Comparison of ENCODE assay signal across 14 cellular contexts in the genomic region with DNA sequence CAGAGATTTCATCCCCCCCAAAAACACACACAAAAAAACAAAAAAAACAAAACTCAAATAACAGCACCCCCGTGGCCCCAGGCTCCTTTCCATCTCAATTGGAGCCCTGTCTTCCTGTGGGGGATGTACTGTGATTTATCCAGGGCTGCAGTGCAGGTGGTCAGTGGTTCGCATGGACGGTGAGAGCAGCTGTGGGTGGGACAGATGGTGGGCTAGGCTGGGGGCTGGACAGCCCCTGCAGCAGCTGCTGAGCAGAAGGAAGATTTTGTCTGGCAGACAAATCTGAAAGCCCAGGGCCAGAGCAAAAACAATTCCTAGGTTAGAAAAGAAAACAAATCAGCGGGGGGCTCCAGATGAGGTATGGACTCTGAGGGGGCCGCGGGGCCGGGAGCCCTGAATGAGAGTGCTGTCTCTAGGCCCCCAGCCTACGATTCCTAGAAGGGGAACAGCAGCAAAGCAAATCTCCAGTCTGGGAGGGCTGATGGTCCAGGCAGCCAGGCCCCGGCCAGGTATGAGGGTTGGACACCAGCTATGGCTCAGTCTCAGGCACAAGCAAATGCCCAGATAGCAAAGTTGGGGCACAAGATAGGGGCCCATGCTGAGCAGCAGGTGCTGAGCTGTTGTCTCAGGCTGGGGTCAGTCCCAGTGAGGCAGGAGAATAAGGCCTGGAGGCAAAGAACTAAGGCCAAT. TPM values are rescaled to one million over a fixed set of nuclear protein-coding genes. Genes with fewer than 3 reads are reported as not detected.
DNase-seq lines count a peak whose midpoint lies in the region; ATAC-seq, FAIRE-seq and TF ChIP-seq lines count a peak whose summit lies in the region.
"Had no signal": no experiment of that assay in that cellular context is flagged by ENCODE, and none has a peak within 500 bp of the region (broad histone marks: within the 10 kb centered on the region; RNA-seq: fewer than 3 reads in every experiment).

No MANE protein-coding gene starts in this region.

- no peak for TF ChIP-seq EP300 in GM12878 (IDR thresholded peaks at IDR 0.05; ENCODE audit: borderline replicate concordance in 1 of 2, control insufficient read depth in 1 of 2, low read depth in 2 of 2, low read length in 2 of 2)

- H3K27me3 ChIP-seq in GM12878 (replicated peaks in 1 of 2; ENCODE audit: control insufficient read depth in 2 of 2, insufficient read depth in 2 of 2, low read length in 1 of 2), result no peaks in the 10 kb centered on the region
- H3K27me3 ChIP-seq in mesendoderm (ENCODE audit: insufficient read depth, low read length, poor library complexity), result no peaks in the 10 kb centered on the region
- no peaks in the 10 kb centered on the region for H3K27me3 ChIP-seq in small intestine (ENCODE audit: control insufficient read depth in 2 of 2, insufficient read depth in 2 of 2, low read length in 2 of 2)

- H3K4me1 ChIP-seq in HEK293 (ENCODE audit: control insufficient read depth, insufficient read depth, low read length) (peaks cover 8% of the 10 kb centered on the region), GM12878 (ENCODE audit: control insufficient read depth, insufficient read depth, low read length) (no peaks in the 10 kb centered on the region), mesendoderm (ENCODE audit: control insufficient read depth, low read depth, low read length) (no peaks in the 10 kb centered on the region), small intestine (ENCODE audit: control insufficient read depth in 2 of 2, insufficient read depth in 1 of 2, low read depth in 1 of 2, low read length in 1 of 2) (peaks cover 0 to 5% of the 10 kb centered on the region in 2 donors)

- no peaks in the 10 kb centered on the region for H3K36me3 Mint-ChIP-seq in stimulated activated effector memory CD8-positive, alpha-beta T cell treated with anti-CD3 and anti-CD28 coated beads, Interleukin-12 subunit alpha, Interleukin-12 subunit beta, amount 100 ng/mL, for 72 hours
- H3K36me3 Mint-ChIP-seq: CD14-positive monocyte had no signal

- no peak overlapping the region for H3K27ac Mint-ChIP-seq in stimulated activated effector memory CD8-positive, alpha-beta T cell treated with anti-CD3 and anti-CD28 coated beads, Interleukin-12 subunit alpha, Interleukin-12 subunit beta, amount 100 ng/mL, for 72 hours
- H3K27ac Mint-ChIP-seq: CD14-positive monocyte had no signal

- no peak for TF ChIP-seq RAD21 in GM12878 (IDR thresholded peaks at IDR 0.05; ENCODE audit: insufficient read depth, low read depth, low read length)

- no peaks in the 10 kb centered on the region for H3K9me3 Mint-ChIP-seq in stimulated activated effector memory CD8-positive, alpha-beta T cell treated with anti-CD3 and anti-CD28 coated beads, Interleukin-12 subunit alpha, Interleukin-12 subunit beta, amount 100 ng/mL, for 72 hours

- H4K5ac ChIP-seq in mesendoderm (ENCODE audit: low read length), result no peak overlapping the region

- H3K9ac ChIP-seq in GM12878 (ENCODE audit: control insufficient read depth, insufficient read depth, low read length) (no peak overlapping the region), mesendoderm (ENCODE audit: low read length) (no peak overlapping the region)

- no peak for TF ChIP-seq POLR2A in GM12878 (IDR thresholded peaks at IDR 0.05; ENCODE audit: low read depth, low read length)

- SMC1A ChIA-PET in GM12878 (lab: Charles Lee; ENCODE audit: uncharacterized antibody, unreplicated experiment), result interaction anchor here (0.6 to 5.8 kb wide), 3 partner anchors 14 to 113 kb away, joined by 3 to 76 read pairs (median 3); a partner anchor contains a TSS

- intact Hi-C loops in GM12878 (cut with micrococcal nuclease; ENCODE audit: unreplicated experiment), result loop anchor here (5.0 kb wide), 1 partner anchor 47 kb away; a partner anchor contains a TSS

- peak; percentile 57 for ATAC-seq in GM12878
- peak; percentile 31 for ATAC-seq in stimulated activated effector memory CD8-positive, alpha-beta T cell treated with anti-CD3 and anti-CD28 coated beads, Interleukin-12 subunit alpha, Interleukin-12 subunit beta, amount 100 ng/mL, for 72 hours
- no peak for ATAC-seq in GM19324 (IDR thresholded peaks at IDR 0.05; ENCODE audit: low FRiP score, unreplicated experiment)
- ATAC-seq in activated CD4-positive, CD25-positive, alpha-beta regulatory T cell treated with anti-CD3 and anti-CD28 coated beads, Interleukin-2, amount 50 U/mL, for 24 hours, result no peak

- no peak overlapping the region for H2BK15ac ChIP-seq in mesendoderm (replicated peaks; ENCODE audit: low read depth)

- no peaks in the 10 kb centered on the region for H3K4me1 Mint-ChIP-seq in stimulated activated effector memory CD8-positive, alpha-beta T cell treated with anti-CD3 and anti-CD28 coated beads, Interleukin-12 subunit alpha, Interleukin-12 subunit beta, amount 100 ng/mL, for 72 hours
- H3K4me1 Mint-ChIP-seq: CD14-positive monocyte had no signal

- H3K4me3 ChIP-seq in HEK293 (ENCODE audit: low read depth, low read length) (no peak overlapping the region), GM12878 (no peak overlapping the region), mesendoderm (ENCODE audit: low read length) (no peak overlapping the region), small intestine (ENCODE audit: low read depth in 1 of 2, low read length in 2 of 2) (no peak overlapping the region)

- H2BK5ac ChIP-seq in mesendoderm (ENCODE audit: low read length), result no peak overlapping the region

- DNase-seq in GM12878 (ENCODE audit: low read depth, low spot score), result no peak
- DNase-seq in mesendoderm, result no peak
- DNase-seq in stimulated activated effector memory CD8-positive, alpha-beta T cell treated with anti-CD3 and anti-CD28 coated beads, Interleukin-12 subunit alpha, Interleukin-12 subunit beta, amount 100 ng/mL, for 72 hours (ENCODE audit: low spot score in 2 of 2), result no peak
- no peak for DNase-seq in small intestine
- DNase-seq: AML-193, KBM-7, NCI-H146, NCI-H2081 treated with DMSO at 0.1 percent for 48 hours, NCI-H510A treated with DMSO at 0.1 percent for 48 hours, SHP77 had no signal

- no peak for TF ChIP-seq CTCF in HEK293 (tag by site-specific recombination; IDR thresholded peaks at IDR 0.05)
- no peak for TF ChIP-seq CTCF in GM12878 (IDR thresholded peaks at IDR 0.05 in 2 of 3, conservative IDR thresholded peaks at IDR 0.05 in 1 of 3; ENCODE audit: control insufficient read depth in 2 of 3, extremely low read depth in 1 of 3, insufficient read depth in 1 of 3, low read depth in 3 of 3, low read length in 3 of 3)

- RAD21 ChIA-PET in GM12878 (lab: Charles Lee; ENCODE audit: unreplicated experiment), result interaction anchor here (0.5 to 3.5 kb wide), 3 partner anchors 47 to 134 kb away, joined by 3 to 23 read pairs (median 12); a partner anchor contains a TSS

- no peak for FAIRE-seq in GM12878 (lab: Jason Lieb, UNC)
- FAIRE-seq in small intestine (lab: Jason Lieb, UNC), result no peak

- in situ Hi-C loops in GM12878 (cut with MboI), result no loop called here

- H3K18ac ChIP-seq in mesendoderm (ENCODE audit: low read length), result peak overlapping the region; percentile 14

- no peaks in the 10 kb centered on the region for H3K36me3 ChIP-seq in HEK293 (ENCODE audit: control insufficient read depth in 2 of 2, insufficient read depth in 1 of 2, low read length in 2 of 2)
- no peaks in the 10 kb centered on the region for H3K36me3 ChIP-seq in GM12878 (ENCODE audit: control insufficient read depth in 2 of 2, insufficient read depth in 2 of 2, low read length in 1 of 2)
- no peaks in the 10 kb centered on the region for H3K36me3 ChIP-seq in mesendoderm (ENCODE audit: control insufficient read depth, insufficient read depth, low read length)
- no peaks in the 10 kb centered on the region for H3K36me3 ChIP-seq in small intestine (ENCODE audit: control insufficient read depth in 2 of 2, insufficient read depth in 2 of 2, low read length in 2 of 2)

- no peak overlapping the region for H3K4ac ChIP-seq in mesendoderm (ENCODE audit: low read depth, low read length)

- no peak overlapping the region for H3K23ac ChIP-seq in mesendoderm (ENCODE audit: low read length)

- BruUV-seq in GM12878 (replicated peaks; lab: Mats Ljungman, UMichigan), result no TSS peak

- no peak overlapping the region for H3K56ac ChIP-seq in mesendoderm (ENCODE audit: low read length)

- H3K79me2 ChIP-seq in GM12878 (ENCODE audit: control insufficient read depth, insufficient read depth, low read length), result no peaks in the 10 kb centered on the region
- H3K79me2 ChIP-seq in mesendoderm (ENCODE audit: control insufficient read depth, insufficient read depth, low read length), result no peaks in the 10 kb centered on the region

- POLR2A ChIA-PET in HEK293 (lab: Yijun Ruan, JAX), result no interaction called here
- POLR2A ChIA-PET in GM12878 (lab: Charles Lee), result interaction anchor here (0.5 to 0.6 kb wide), 3 partner anchors 11 to 119 kb away, joined by 3 to 4 read pairs (median 4); no protein-coding TSS in a partner anchor

- no peaks in the 10 kb centered on the region for H3K9me3 ChIP-seq in HEK293 (ENCODE audit: control insufficient read depth, insufficient read depth, low read depth, low read length)
- no peaks in the 10 kb centered on the region for H3K9me3 ChIP-seq in GM12878 (replicated peaks; ENCODE audit: control insufficient read depth, insufficient read depth, low read length)
- H3K9me3 ChIP-seq in small intestine (ENCODE audit: control insufficient read depth, low read depth), result no peaks in the 10 kb centered on the region

- H2AFZ ChIP-seq in GM12878 (ENCODE audit: control insufficient read depth, low read depth, low read length), result no peak overlapping the region

- H3K27ac ChIP-seq in HEK293 (ENCODE audit: extremely low read depth, low read depth, low read length), result no peak overlapping the region
- H3K27ac ChIP-seq in GM12878 (ENCODE audit: control insufficient read depth, insufficient read depth), result no peak overlapping the region
- H3K27ac ChIP-seq in mesendoderm (ENCODE audit: low read depth, low read length), result no peak overlapping the region
- no peak overlapping the region for H3K27ac ChIP-seq in small intestine (ENCODE audit: low read depth in 1 of 2, low read length in 1 of 2)

- no peak overlapping the region for H2AK5ac ChIP-seq in mesendoderm (ENCODE audit: low read length)

- no peak overlapping the region for H2BK120ac ChIP-seq in mesendoderm (ENCODE audit: low read depth, low read length)

- no peak overlapping the region for H3K4me2 ChIP-seq in GM12878 (ENCODE audit: control insufficient read depth, insufficient read depth)
- no peak overlapping the region for H3K4me2 ChIP-seq in mesendoderm (ENCODE audit: low read length)

- no peaks in the 10 kb centered on the region for H3K79me1 ChIP-seq in mesendoderm (ENCODE audit: low read length)

- no peaks in the 10 kb centered on the region for H4K20me1 ChIP-seq in GM12878 (ENCODE audit: control insufficient read depth, insufficient read depth)

- no peak overlapping the region for H4K8ac ChIP-seq in mesendoderm (ENCODE audit: low read depth, low read length)

- H3K4me3 Mint-ChIP-seq in stimulated activated effector memory CD8-positive, alpha-beta T cell treated with anti-CD3 and anti-CD28 coated beads, Interleukin-12 subunit alpha, Interleukin-12 subunit beta, amount 100 ng/mL, for 72 hours, result no peak overlapping the region
- H3K4me3 Mint-ChIP-seq: CD14-positive monocyte had no signal

- CTCF ChIA-PET in HEK293 (lab: Yijun Ruan, JAX), result interaction anchor here (0.7 kb wide), 1 partner anchor 39 kb away, joined by 3 read pairs; no protein-coding TSS in a partner anchor
- CTCF ChIA-PET in GM12878 (lab: Yijun Ruan, JAX), result interaction anchor here (1.5 to 7.4 kb wide), 2 partner anchors 17 to 113 kb away, joined by 3 to 118 read pairs; no protein-coding TSS in a partner anchor

- 31% methylated on average over 9 of the region's 9 CpGs for WGBS in GM12878 (ENCODE audit: insufficient coverage, insufficient replicate concordance, low lambda C conversion rate, missing lambda C conversion rate)
- WGBS in mesendoderm (ENCODE audit: extremely low coverage, insufficient coverage, low lambda C conversion rate), result no CpG with 5 or more reads among the region's 9 CpGs
- 76 to 84% (median 77%) methylated on average over 9 of the region's 9 CpGs for WGBS in small intestine, 3 donors

RNA-seq across cellular contexts. Expression of a gene that starts 45.3 kb away (rescaled TPM):
- total RNA-seq in GM12878 (2013; cell fraction: nucleolus; rRNA removed), result 1.9 and 3.1 TPM in 2 replicates
- 2.2 and 2.6 TPM in 2 replicates for total RNA-seq in GM12878 (2014; rRNA removed)
- total RNA-seq in GM12878 (2014; rRNA removed; fragmentation: Illumina TruSeq; extraction: Trizol), result 2.0 and 2.2 TPM in 2 replicates
- total RNA-seq in GM12878 (2021), result 2.0 and 2.6 TPM in 2 replicates
- 0.49 TPM for polyA plus RNA-seq in GM12878 (2011; ENCODE audit: low read depth)
- 0.48 and 0.61 TPM in 2 replicates for polyA plus RNA-seq in GM12878 (2011; rRNA removed)
- polyA plus RNA-seq in GM12878 (2011; cell fraction: cytosol; rRNA removed), result 0.18 and 0.23 TPM in 2 replicates
- 0.51 and 0.89 TPM in 2 replicates for polyA plus RNA-seq in GM12878 (2011; cell fraction: nucleus; rRNA removed)
- polyA plus RNA-seq in GM12878 (2012), result 1.2 and 1.5 TPM in 2 replicates
- 1.9 and 2.1 TPM in 2 replicates for polyA plus RNA-seq in GM12878 (2014; fragmentation: Illumina TruSeq; extraction: Trizol)
- 1 to 10 TPM; 1.0 to 1.1 TPM for polyA plus RNA-seq in GM12878 (2014; fragmentation: Nextera tagmentation; extraction: Ambion mirVana)
- 1.9 and 2.2 TPM in 2 replicates for polyA plus RNA-seq in GM12878 (2014; rRNA removed)
- polyA plus RNA-seq in GM12878 (2016; fragmentation: Nextera tagmentation; extraction: Ambion mirVana), result 1 to 10 TPM; 1.6 TPM
- 0.07 and 0.36 TPM in 2 replicates for polyA minus RNA-seq in GM12878 (2011; rRNA and poly(A)+ RNA removed)
- 0.21 TPM in 1 of 2 replicates, not detected in the other for polyA minus RNA-seq in GM12878 (2011; cell fraction: cytosol; rRNA and poly(A)+ RNA removed)
- polyA minus RNA-seq in GM12878 (2011; cell fraction: nucleus; rRNA and poly(A)+ RNA removed), result 0.24 and 0.57 TPM in 2 replicates
- polyA plus RNA-seq in mesendoderm (2013, experiment 1 of 2), result 35.6 TPM
- 35.7 TPM for polyA plus RNA-seq in mesendoderm (2013, experiment 2 of 2)
- 1 to 10 TPM; 5.9 to 7.2 (median 6.9) TPM for polyA plus RNA-seq in small intestine

RNA-seq across cellular contexts. Expression of a gene that starts 45.7 kb away (rescaled TPM):
- total RNA-seq in GM12878 (2013; cell fraction: nucleolus; rRNA removed), result 75.8 and 85.6 TPM in 2 replicates
- total RNA-seq in GM12878 (2014; rRNA removed) (50.0 and 57.9 TPM in 2 replicates), GM12878 (2014; rRNA removed; fragmentation: Illumina TruSeq; extraction: Trizol) (74.8 and 77.5 TPM in 2 replicates), GM12878 (2021) (96.2 and 98.5 TPM in 2 replicates)
- 9.4 TPM for polyA plus RNA-seq in GM12878 (2011; ENCODE audit: low read depth)
- polyA plus RNA-seq in GM12878 (2011; rRNA removed) (20.2 and 28.7 TPM in 2 replicates), GM12878 (2014; fragmentation: Illumina TruSeq; extraction: Trizol) (112 and 142 TPM in 2 replicates), GM12878 (2014; fragmentation: Nextera tagmentation; extraction: Ambion mirVana) (10 to 100 TPM; 32.7 to 38.6 TPM), GM12878 (2014; rRNA removed) (47.9 and 50.7 TPM in 2 replicates), GM12878 (2016; fragmentation: Nextera tagmentation; extraction: Ambion mirVana) (100 to 1,000 TPM; 132 TPM), small intestine (10 to 100 TPM; 24.0 to 29.4 (median 28.2) TPM)
- 9.1 and 14.6 TPM in 2 replicates for polyA plus RNA-seq in GM12878 (2011; cell fraction: cytosol; rRNA removed)
- 14.7 and 16.7 TPM in 2 replicates for polyA plus RNA-seq in GM12878 (2011; cell fraction: nucleus; rRNA removed)
- 17.2 and 30.7 TPM in 2 replicates for polyA plus RNA-seq in GM12878 (2012)
- polyA minus RNA-seq in GM12878 (2011; rRNA and poly(A)+ RNA removed), result 15.4 and 26.8 TPM in 2 replicates
- 16.3 and 20.0 TPM in 2 replicates for polyA minus RNA-seq in GM12878 (2011; cell fraction: cytosol; rRNA and poly(A)+ RNA removed)
- 11.0 and 17.6 TPM in 2 replicates for polyA minus RNA-seq in GM12878 (2011; cell fraction: nucleus; rRNA and poly(A)+ RNA removed)
- polyA plus RNA-seq in mesendoderm (2013, experiment 1 of 2), result 77.3 TPM
- 78.7 TPM for polyA plus RNA-seq in mesendoderm (2013, experiment 2 of 2)

Comparison
In these comparisons a context has a peak if more than half of its experiments do, and no peak if none do; other contexts are left out.
1. ATAC-seq: peak in GM12878 (single experiment) and stimulated activated effector memory CD8-positive, alpha-beta T cell treated with anti-CD3 and anti-CD28 coated beads, Interleukin-12 subunit alpha, Interleukin-12 subunit beta, amount 100 ng/mL, for 72 hours (single experiment); none in GM19324 (single experiment) and activated CD4-positive, CD25-positive, alpha-beta regulatory T cell treated with anti-CD3 and anti-CD28 coated beads, Interleukin-2, amount 50 U/mL, for 24 hours (0 of 2).